Comparison of ENCODE assay signal across 13 cellular contexts in the genomic region with DNA sequence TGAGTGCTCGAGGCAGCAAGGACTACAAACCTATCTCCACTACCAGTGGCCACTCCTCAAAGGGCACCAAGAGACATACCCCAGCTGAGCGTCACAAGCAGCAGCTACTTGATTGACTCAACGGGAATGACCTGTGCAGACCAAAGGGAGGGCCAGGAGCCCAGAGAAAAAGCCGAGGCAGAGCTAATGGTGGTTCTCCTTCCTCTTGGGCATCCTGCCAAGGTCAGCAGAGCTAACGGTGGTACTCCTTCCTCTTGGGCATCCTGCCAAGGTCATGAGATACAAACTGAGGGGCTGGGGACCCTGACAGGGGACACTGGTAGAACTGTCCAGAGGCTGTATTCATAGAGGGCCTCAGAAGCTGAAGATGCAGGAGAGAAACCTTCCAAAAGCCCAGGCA.
A peak's percentile ranks its signal among the peaks of the same experiment; 100 is the strongest.
DNase-seq lines count a peak whose midpoint lies in the region; ATAC-seq and TF ChIP-seq lines count a peak whose summit lies in the region.
"Had no signal": no experiment of that assay in that cellular context is flagged by ENCODE, and none has a peak within 500 bp of the region (broad histone marks: within the 10 kb centered on the region; RNA-seq: fewer than 3 reads in every experiment).

No MANE protein-coding gene starts in this region.

- H3K79me2 ChIP-seq in OCI-LY7 (ENCODE audit: insufficient read depth, low read depth, low read length) = peaks cover 18% of the 10 kb centered on the region; the same call in 1 of the 2 replicates

- no peaks in the 10 kb centered on the region for H4K20me1 ChIP-seq in OCI-LY7 (ENCODE audit: insufficient read depth, low read length)

- H3K36me3 ChIP-seq in OCI-LY7 (ENCODE audit: insufficient read depth, low read length) = peaks cover 95% of the 10 kb centered on the region

- peak overlapping the region; percentile 89 for H3K27ac Mint-ChIP-seq in stimulated activated naive B cell treated with anti-CD40 and anti-IgM and Interleukin-4, amounts not matched to agents 10 μg/mL and 1 μg/mL and 100 μg/mL, for 72 hours
- no peak overlapping the region for H3K27ac Mint-ChIP-seq in activated T-cell treated with anti-CD3 and anti-CD28 coated beads, Interleukin-2, amount 50 U/mL, for 24 hours

- intact Hi-C loops in OCI-LY7 (cut with micrococcal nuclease; ENCODE audit: unreplicated experiment) = no loop called here
- intact Hi-C loops in right cardiac atrium (cut with DNase I) = loop anchor here in 3 of 4 donors (10.0 kb wide), 1 partner anchor 51 kb away; no protein-coding TSS in a partner anchor

- peaks cover 66 to 94% of the 10 kb centered on the region in 2 donors for H3K4me1 Mint-ChIP-seq in stimulated activated naive B cell treated with anti-CD40 and anti-IgM and Interleukin-4, amounts not matched to agents 10 μg/mL and 1 μg/mL and 100 μg/mL, for 72 hours
- H3K4me1 Mint-ChIP-seq in activated T-cell treated with anti-CD3 and anti-CD28 coated beads, Interleukin-2, amount 50 U/mL, for 24 hours (ENCODE audit: low read depth) = peaks cover 81% of the 10 kb centered on the region

- peak overlapping the region; percentile 59 to 65 for H3K4me3 Mint-ChIP-seq in stimulated activated naive B cell treated with anti-CD40 and anti-IgM and Interleukin-4, amounts not matched to agents 10 μg/mL and 1 μg/mL and 100 μg/mL, for 72 hours
- H3K4me3 Mint-ChIP-seq in activated T-cell treated with anti-CD3 and anti-CD28 coated beads, Interleukin-2, amount 50 U/mL, for 24 hours = no peak overlapping the region

- peak overlapping the region; percentile 0 for H3K27ac ChIP-seq in OCI-LY7 (ENCODE audit: low read depth, low read length, poor library complexity, severe bottlenecking)
- H3K27ac ChIP-seq in right cardiac atrium (ENCODE audit: low read length) = peak overlapping the region; percentile 33
- H3K27ac ChIP-seq: 22Rv1 had no signal

- no peaks in the 10 kb centered on the region for H3K27me3 Mint-ChIP-seq in stimulated activated naive B cell treated with anti-CD40 and anti-IgM and Interleukin-4, amounts not matched to agents 10 μg/mL and 1 μg/mL and 100 μg/mL, for 72 hours
- no peaks in the 10 kb centered on the region for H3K27me3 Mint-ChIP-seq in activated T-cell treated with anti-CD3 and anti-CD28 coated beads, Interleukin-2, amount 50 U/mL, for 24 hours

- peaks cover 36% of the 10 kb centered on the region for H3K4me1 ChIP-seq in OCI-LY7 (ENCODE audit: insufficient read depth, low read length, poor library complexity, severe bottlenecking)
- H3K4me1 ChIP-seq in right cardiac atrium (ENCODE audit: control insufficient read depth, insufficient read depth, low read length) = peaks cover 33% of the 10 kb centered on the region

- H3K9me3 Mint-ChIP-seq in stimulated activated naive B cell treated with anti-CD40 and anti-IgM and Interleukin-4, amounts not matched to agents 10 μg/mL and 1 μg/mL and 100 μg/mL, for 72 hours = no peaks in the 10 kb centered on the region
- no peaks in the 10 kb centered on the region for H3K9me3 Mint-ChIP-seq in activated T-cell treated with anti-CD3 and anti-CD28 coated beads, Interleukin-2, amount 50 U/mL, for 24 hours

- 38% methylated on average over 5 of the region's 5 CpGs for WGBS in right cardiac atrium

- no peaks in the 10 kb centered on the region for H3K27me3 ChIP-seq in right cardiac atrium (ENCODE audit: control insufficient read depth, insufficient read depth)

- H3K9me3 ChIP-seq in OCI-LY7 (ENCODE audit: low read length) (no peaks in the 10 kb centered on the region), right cardiac atrium (ENCODE audit: control insufficient read depth, low read length) (no peaks in the 10 kb centered on the region)
- H3K9me3 ChIP-seq: mucosa of descending colon had no signal

- peak overlapping the region; percentile 25; the same call in 1 of the 2 replicates for H3K4me2 ChIP-seq in OCI-LY7 (ENCODE audit: low read length)

- H2AFZ ChIP-seq in OCI-LY7 (ENCODE audit: low read length) = no peak overlapping the region

- BruUV-seq in OCI-LY7 (replicated peaks; lab: Mats Ljungman, UMichigan) = no TSS peak

- ATAC-seq in right cardiac atrium (no peak), HG03439 (IDR thresholded peaks at IDR 0.05; ENCODE audit: unreplicated experiment) (no peak)
- ATAC-seq in stimulated activated naive B cell treated with anti-CD40 and anti-IgM and Interleukin-4, amounts not matched to agents 10 μg/mL and 1 μg/mL and 100 μg/mL, for 72 hours (replicated peaks) = peak in 1 of 2 donors; percentile 6
- ATAC-seq: mucosa of descending colon had no signal

- POLR2A ChIA-PET in OCI-LY7 (lab: Charles Lee) = interaction anchor here (1.2 to 1.3 kb wide), 2 partner anchors 35 to 57 kb away, joined by 3 read pairs; no protein-coding TSS in a partner anchor

- H3K4me3 ChIP-seq in OCI-LY7 (ENCODE audit: low read depth, low read length, poor library complexity, severe bottlenecking) (no peak overlapping the region), right cardiac atrium (ENCODE audit: low read length) (no peak overlapping the region)
- H3K4me3 ChIP-seq: mucosa of descending colon had no signal

- TF ChIP-seq CTCF in OCI-LY7 (conservative IDR thresholded peaks at IDR 0.05; ENCODE audit: low read length) = no peak

- CTCF ChIA-PET in OCI-LY7 (lab: Charles Lee; ENCODE audit: unreplicated experiment) = no interaction called here

- peaks cover 19 to 30% of the 10 kb centered on the region in 2 donors for H3K36me3 Mint-ChIP-seq in stimulated activated naive B cell treated with anti-CD40 and anti-IgM and Interleukin-4, amounts not matched to agents 10 μg/mL and 1 μg/mL and 100 μg/mL, for 72 hours
- H3K36me3 Mint-ChIP-seq in activated T-cell treated with anti-CD3 and anti-CD28 coated beads, Interleukin-2, amount 50 U/mL, for 24 hours (ENCODE audit: low read depth) = peaks cover 67% of the 10 kb centered on the region

- H3K9me2 ChIP-seq in OCI-LY7 (ENCODE audit: insufficient read depth, low read length) = no peaks in the 10 kb centered on the region

- DNase-seq in DMS153 (lab: John Stamatoyannopoulos, UW) = peak; percentile 36
- no peak for DNase-seq in DMS153 treated with DMSO at 0.1 percent for 48 hours (lab: John Stamatoyannopoulos, UW; ENCODE audit: unreplicated experiment)
- DNase-seq in OCI-LY7 (ENCODE audit: low spot score) = peak; percentile 36
- peak in 2 of 3 donors; percentile 30 to 46 for DNase-seq in right cardiac atrium
- DNase-seq in stimulated activated naive B cell treated with anti-CD40 and anti-IgM and Interleukin-4, amounts not matched to agents 10 μg/mL and 1 μg/mL and 100 μg/mL, for 72 hours = no peak
- no peak for DNase-seq in activated T-cell treated with anti-CD3 and anti-CD28 coated beads, Interleukin-2, amount 50 U/mL, for 24 hours
- DNase-seq in medulla oblongata (ENCODE audit: extremely low spot score) = no peak
- DNase-seq: activated CD4-positive, alpha-beta T cell treated with anti-CD3 and anti-CD28 coated beads for 48 hours; activated gamma-delta T cell; KG1 had no signal

Comparison
In these comparisons a context has a peak if more than half of its experiments do, and no peak if none do; other contexts are left out.
1. DNase-seq: peak in DMS153 (single experiment), OCI-LY7 (single experiment) and right cardiac atrium (2 of 3); none in DMS153 treated with DMSO at 0.1 percent for 48 hours (single experiment), stimulated activated naive B cell treated with anti-CD40 and anti-IgM and Interleukin-4, amounts not matched to agents 10 μg/mL and 1 μg/mL and 100 μg/mL, for 72 hours (single experiment), activated T-cell treated with anti-CD3 and anti-CD28 coated beads, Interleukin-2, amount 50 U/mL, for 24 hours (single experiment) and medulla oblongata (single experiment).